In the genomic region with DNA sequence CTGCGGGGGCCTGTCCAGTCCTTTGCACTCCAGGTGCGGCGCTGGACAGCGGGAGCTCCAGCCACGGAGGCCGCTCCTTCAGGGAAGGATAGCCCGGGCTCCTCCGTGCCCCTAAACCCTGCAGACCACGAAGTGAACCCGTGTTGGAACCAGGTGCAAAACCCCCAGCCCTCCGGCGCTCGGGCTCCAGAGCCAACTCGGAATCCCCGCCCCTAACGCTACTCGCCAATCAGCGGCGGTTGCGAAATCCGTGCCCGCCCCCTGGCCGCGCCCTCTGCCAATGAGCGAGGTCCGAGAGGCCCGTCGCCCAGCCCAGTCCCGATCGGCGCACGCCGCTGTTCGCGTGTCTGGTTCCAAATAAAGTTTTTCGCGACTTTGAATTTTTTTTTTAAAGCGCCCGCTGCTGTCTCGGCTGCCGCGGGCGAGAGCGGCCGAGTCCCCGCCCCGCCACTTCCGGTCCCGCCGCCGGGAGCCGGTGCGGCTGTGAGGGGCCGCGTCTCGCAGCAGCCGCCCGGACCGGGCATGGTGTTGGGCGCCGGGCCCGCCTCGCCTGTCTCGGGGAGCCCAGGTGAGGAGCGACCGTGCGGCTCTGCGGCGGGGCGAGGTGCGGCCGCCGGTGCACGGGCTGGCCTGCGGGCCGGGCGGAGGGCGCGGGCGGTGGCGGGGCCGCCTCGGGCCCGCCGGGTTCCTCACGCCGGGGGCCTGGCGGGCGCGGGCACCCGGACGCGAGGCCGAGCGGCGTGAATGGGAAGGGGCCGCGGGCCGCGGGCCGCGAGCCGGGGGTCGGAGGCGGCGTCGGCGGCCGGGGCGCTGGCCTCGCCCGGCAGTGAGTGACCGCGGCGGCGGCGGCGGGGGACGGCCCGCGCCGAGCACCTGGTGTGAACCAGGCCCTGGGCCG, we compare ENCODE assay signal across 8 cellular contexts.
DNase-seq lines count a peak whose midpoint lies in the region; ATAC-seq lines count a peak whose summit lies in the region.

A gene with protein sequence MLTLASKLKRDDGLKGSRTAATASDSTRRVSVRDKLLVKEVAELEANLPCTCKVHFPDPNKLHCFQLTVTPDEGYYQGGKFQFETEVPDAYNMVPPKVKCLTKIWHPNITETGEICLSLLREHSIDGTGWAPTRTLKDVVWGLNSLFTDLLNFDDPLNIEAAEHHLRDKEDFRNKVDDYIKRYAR (plus strand): TSS at position 450 of the 898 bp plus-strand sequence. CDS start 6,094 bp downstream, outside the sequence.

- ATAC-seq in GM18909 (IDR thresholded peaks at IDR 0.05; ENCODE audit: poor library complexity, unreplicated experiment) (peak; percentile 95), HG03175 (IDR thresholded peaks at IDR 0.05; ENCODE audit: unreplicated experiment) (peak; percentile 95)

- DNase-seq in AG08395 (ENCODE audit: low spot score): peak; percentile 99
- peak; percentile 93 for DNase-seq in NCI-H226
- DNase-seq in activated CD4-positive, CD25-positive, alpha-beta regulatory T cell (lab: John Stamatoyannopoulos, UW): peak; percentile 93 to 95 (median 94)
- peak; percentile 96 for DNase-seq in central memory CD4-positive, alpha-beta T cell
- DNase-seq in iris pigment epithelial cell (ENCODE audit: low read depth): peak; percentile 96
- peak; percentile 97 for DNase-seq in stimulated activated CD4-positive, alpha-beta T cell treated with anti-CD3 and anti-CD28 coated beads, Interleukin-12 subunit alpha, Interleukin-12 subunit beta, amount 100 ng/mL, for 4 hours

Comparison
In these comparisons a context has a peak if more than half of its experiments do, and no peak if none do; other contexts are left out.
1. Peak in every context shown above with its lines: DNase-seq and ATAC-seq.